22 cellular contexts compared by ENCODE assay signal in genomic region chr14:92800525-92800924, GRCh38. TPM values are rescaled to one million over a fixed set of nuclear protein-coding genes. Genes with fewer than 3 reads are reported as not detected.
DNase-seq lines count a peak whose midpoint lies in the region; ATAC-seq, FAIRE-seq and TF ChIP-seq lines count a peak whose summit lies in the region.
"Had no signal": no experiment of that assay in that cellular context is flagged by ENCODE, and none has a peak within 500 bp of the region (broad histone marks: within the 10 kb centered on the region; RNA-seq: fewer than 3 reads in every experiment).

No MANE protein-coding gene starts in this region.

- H3F3A ChIP-seq in SK-N-SH (replicated peaks; ENCODE audit: insufficient read depth) = no peaks in the 10 kb centered on the region
- H3F3A ChIP-seq in Loucy (ENCODE audit: low read depth) = 0 out of 2 replicates have a peak, but pooled peaks cover 4% of the 10 kb centered on the region

- CTCF ChIA-PET in SK-N-SH (lab: Yijun Ruan, JAX) = no interaction called here

- H3K9me3 Mint-ChIP-seq in effector memory CD8-positive, alpha-beta T cell = no peaks in the 10 kb centered on the region
- H3K9me3 Mint-ChIP-seq: activated CD8-positive, alpha-beta T cell treated with anti-CD3 and anti-CD28 coated beads for 36 hours; activated T-helper 2 cell treated with anti-CD3 and anti-CD28 coated beads, Interferon-gamma antibody, Interleukin-2, Interleukin-4, amounts not matched to agents 10 μg/mL and 5 μg/mL and 100 μg/mL, durations not matched to agents 14 hours and 24 hours and 36 hours had no signal

- no peak overlapping the region for H3K27ac ChIP-seq in SK-N-SH (ENCODE audit: low read depth in 2 of 2, low read length in 1 of 2)
- H3K27ac ChIP-seq: 22Rv1, RWPE1, skin epidermis, thoracic aorta had no signal

- no peak for DNase-seq in SK-N-SH
- DNase-seq in effector memory CD8-positive, alpha-beta T cell = no peak
- no peak for DNase-seq in GM19239 (ENCODE audit: insufficient read length, low spot score)
- no peak for DNase-seq in middle frontal gyrus (ENCODE audit: extremely low spot score, low spot score)
- no peak for DNase-seq in Right ventricle myocardium inferior (ENCODE audit: missing footprints)
- DNase-seq: activated CD8-positive, alpha-beta T cell treated with anti-CD3 and anti-CD28 coated beads for 36 hours; heart right ventricle; islet precursor cell; MG63; NCI-H1694; NCI-H2227 treated with DMSO at 0.1 percent for 48 hours; NK-92 treated with Interleukin-12 subunit alpha and Interleukin-12 subunit beta, amount 100 ng/mL, for 24 hours; stimulated activated CD4-positive, alpha-beta T cell treated with anti-CD3 and anti-CD28 coated beads, Interleukin-4, amount 100 ng/mL, for 24 hours had no signal

- peaks cover 32 to 47% of the 10 kb centered on the region in 2 donors for H3K4me1 Mint-ChIP-seq in effector memory CD8-positive, alpha-beta T cell (ENCODE audit: low read depth in 2 of 2)

- TF ChIP-seq EP300 in SK-N-SH (IDR thresholded peaks at IDR 0.05; ENCODE audit: borderline replicate concordance in 1 of 2, low read depth in 1 of 2, low read length in 1 of 2) = no peak

- H3K9me2 ChIP-seq in SK-N-SH = no peaks in the 10 kb centered on the region
- no peaks in the 10 kb centered on the region for H3K9me2 ChIP-seq in Loucy (replicated peaks; ENCODE audit: low read depth, low read length)

- H3K36me3 Mint-ChIP-seq in effector memory CD8-positive, alpha-beta T cell (ENCODE audit: insufficient read depth) = peaks cover 47% of the 10 kb centered on the region

- WGBS in SK-N-SH (ENCODE audit: low lambda C conversion rate) = 69% methylated on average over 3 of the region's 3 CpGs

- H3K27ac Mint-ChIP-seq in effector memory CD8-positive, alpha-beta T cell = peak overlapping the region; percentile 3 to 16

- no peak for ATAC-seq in SK-N-SH treated with all-trans-retinoic acid at 6 μM for 48 hours
- ATAC-seq in effector memory CD8-positive, alpha-beta T cell (replicated peaks) = no peak
- ATAC-seq in Right ventricle myocardium inferior = no peak
- ATAC-seq: activated CD8-positive, alpha-beta T cell treated with anti-CD3 and anti-CD28 coated beads for 36 hours; heart right ventricle had no signal

- H3K9me3 ChIP-seq in SK-N-SH (no peaks in the 10 kb centered on the region), Loucy (ENCODE audit: insufficient read depth, low read depth, low read length) (no peaks in the 10 kb centered on the region), skeletal muscle satellite cell (replicated peaks; ENCODE audit: low read length) (no peaks in the 10 kb centered on the region)
- H3K9me3 ChIP-seq: heart right ventricle, MG63, thoracic aorta had no signal

- H3K4me1 ChIP-seq in SK-N-SH (ENCODE audit: control insufficient read depth in 1 of 2, insufficient read depth in 2 of 2, low read depth in 1 of 2, low read length in 1 of 2) (peaks cover 4 to 11% of the 10 kb centered on the region in 2 experiments; a peak in 3 of 4 replicates), Loucy (ENCODE audit: insufficient read depth, low read length, poor library complexity, severe bottlenecking) (peaks cover 51% of the 10 kb centered on the region), skeletal muscle satellite cell (ENCODE audit: control insufficient read depth, insufficient read depth, low read length) (peaks cover 10% of the 10 kb centered on the region)

- H3K36me3 ChIP-seq in SK-N-SH (replicated peaks in 1 of 2; ENCODE audit: control insufficient read depth in 1 of 2, insufficient read depth in 2 of 2, low read length in 1 of 2) (peaks cover 31 to 39% of the 10 kb centered on the region in 2 experiments), Loucy (ENCODE audit: insufficient read depth, low read length) (peaks cover 16% of the 10 kb centered on the region), skeletal muscle satellite cell (ENCODE audit: insufficient read depth, low read length) (peaks cover 35% of the 10 kb centered on the region)

- peak overlapping the region in 1 of 2 donors; percentile 55 for H3K4me3 Mint-ChIP-seq in effector memory CD8-positive, alpha-beta T cell
- H3K4me3 Mint-ChIP-seq: activated CD8-positive, alpha-beta T cell treated with anti-CD3 and anti-CD28 coated beads for 36 hours had no signal

- intact Hi-C loops in Right ventricle myocardium inferior (cut with DNase I) = no loop called here

- H4K20me1 ChIP-seq in SK-N-SH (ENCODE audit: insufficient read depth) = peaks cover 40% of the 10 kb centered on the region
- H4K20me1 ChIP-seq in Loucy (ENCODE audit: insufficient read depth, low read length, poor library complexity, severe bottlenecking) = peaks cover 11% of the 10 kb centered on the region

- H3K4me3 ChIP-seq in SK-N-SH (ENCODE audit: low read depth in 2 of 2, low read length in 1 of 2) = no peak overlapping the region
- peak overlapping the region; percentile 27 for H3K4me3 ChIP-seq in Loucy (ENCODE audit: low read length, poor library complexity, severe bottlenecking)
- H3K4me3 ChIP-seq in skeletal muscle satellite cell (ENCODE audit: low read length) = no peak overlapping the region
- H3K4me3 ChIP-seq: heart right ventricle, MG63, skin epidermis had no signal

- POLR2A ChIA-PET in SK-N-SH (lab: Yijun Ruan, JAX) = no interaction called here

- no peak for TF ChIP-seq RAD21 in SK-N-SH (IDR thresholded peaks at IDR 0.05; ENCODE audit: low read length)

- TF ChIP-seq CTCF in SK-N-SH (IDR thresholded peaks at IDR 0.05) = no peak
- no peak for TF ChIP-seq CTCF in Loucy (conservative IDR thresholded peaks at IDR 0.05; ENCODE audit: low read length)

- H2AFZ ChIP-seq in SK-N-SH (ENCODE audit: low read depth) (no peak overlapping the region), Loucy (ENCODE audit: low read length) (no peak overlapping the region)

- no peaks in the 10 kb centered on the region for H3K27me3 Mint-ChIP-seq in effector memory CD8-positive, alpha-beta T cell
- H3K27me3 Mint-ChIP-seq: activated CD8-positive, alpha-beta T cell treated with anti-CD3 and anti-CD28 coated beads for 36 hours had no signal

- peak overlapping the region; percentile 23 for H3K4me2 ChIP-seq in SK-N-SH
- peak overlapping the region; percentile 59 for H3K4me2 ChIP-seq in Loucy (ENCODE audit: low read depth, low read length, poor library complexity, severe bottlenecking)
- H3K4me2 ChIP-seq in skeletal muscle satellite cell (ENCODE audit: low read length) = peak overlapping the region; percentile 31

- H3K79me2 ChIP-seq in SK-N-SH (ENCODE audit: insufficient read depth) (peaks cover 96% of the 10 kb centered on the region), Loucy (ENCODE audit: insufficient read depth, low read length) (peaks cover 43% of the 10 kb centered on the region)

- no peak for FAIRE-seq in GM19239 (lab: Jason Lieb, UNC)
- FAIRE-seq: H1 had no signal

- H3K9ac ChIP-seq in SK-N-SH (no peak overlapping the region), Loucy (ENCODE audit: low read depth, low read length, poor library complexity, severe bottlenecking) (no peak overlapping the region), skeletal muscle satellite cell (ENCODE audit: low read depth, low read length) (no peak overlapping the region)

- H3K27me3 ChIP-seq in SK-N-SH (ENCODE audit: insufficient read depth) (no peaks in the 10 kb centered on the region), Loucy (ENCODE audit: insufficient read depth, low read length, poor library complexity, severe bottlenecking) (no peaks in the 10 kb centered on the region), skeletal muscle satellite cell (ENCODE audit: control insufficient read depth, insufficient read depth, low read length) (no peaks in the 10 kb centered on the region)
- H3K27me3 ChIP-seq: heart right ventricle, MG63 had no signal

TF ChIP-seq in SK-N-SH, 30 proteins besides CTCF, POLR2A, EP300 and RAD21 (continues in another document):
- TF ChIP-seq RCOR1 (IDR thresholded peaks at IDR 0.05; ENCODE audit: low read length) (no peak), SMC3 (IDR thresholded peaks at IDR 0.05; ENCODE audit: low read depth, low read length) (no peak), PBX3 (IDR thresholded peaks at IDR 0.05) (no peak), TEAD4 (IDR thresholded peaks at IDR 0.05; ENCODE audit: borderline replicate concordance, insufficient read depth) (no peak), YY1 (IDR thresholded peaks at IDR 0.05; ENCODE audit: low read depth) (no peak), ELF1 (IDR thresholded peaks at IDR 0.05) (no peak)

TF ChIP-seq in SK-N-SH treated with all-trans-retinoic acid at 6 μM for 48 hours, 23 proteins besides CTCF, POLR2A, EP300 and RAD21 (continues in another document):
- TF ChIP-seq CSDC2 (CRISPR knock-in tag; IDR thresholded peaks at IDR 0.05) (no peak), ZNF565 (CRISPR knock-in tag; conservative IDR thresholded peaks at IDR 0.05; ENCODE audit: low read depth) (no peak), ARNTL (CRISPR knock-in tag; IDR thresholded peaks at IDR 0.05; ENCODE audit: borderline replicate concordance, low read depth) (no peak), ZNF70 (CRISPR knock-in tag; IDR thresholded peaks at IDR 0.05) (no peak), CSRNP3 (CRISPR knock-in tag; IDR thresholded peaks at IDR 0.05) (no peak), TOX (CRISPR knock-in tag; IDR thresholded peaks at IDR 0.05; ENCODE audit: borderline replicate concordance) (no peak), ZFP30 (CRISPR knock-in tag; IDR thresholded peaks at IDR 0.05) (no peak), ZNF8 (CRISPR knock-in tag; IDR thresholded peaks at IDR 0.05) (no peak), ISL1 (CRISPR knock-in tag; IDR thresholded peaks at IDR 0.05) (no peak), GLIS3 (CRISPR knock-in tag; IDR thresholded peaks at IDR 0.05) (no peak), ZFP3 (CRISPR knock-in tag; IDR thresholded peaks at IDR 0.05) (no peak)

RNA-seq across cellular contexts. Expression of gene GOLGA5, which starts 6.4 kb away (rescaled TPM):
- 25.6 and 29.1 TPM in 2 replicates for polyA plus RNA-seq in SK-N-SH (2012; rRNA removed)
- 38.9 and 48.7 TPM in 2 replicates for polyA plus RNA-seq in SK-N-SH (2012; cell fraction: cytosol; rRNA removed)
- polyA plus RNA-seq in SK-N-SH (2012; cell fraction: nucleus; rRNA removed) = 10.3 and 18.0 TPM in 2 replicates
- total RNA-seq in skeletal muscle satellite cell (2012; rRNA removed) = 43.6 and 44.1 TPM in 2 replicates
- total RNA-seq in Right ventricle myocardium inferior = 18.9 TPM

RNA-seq across cellular contexts. Expression of gene LGMN, which starts 52.1 kb away (rescaled TPM):
- 76.3 and 86.4 TPM in 2 replicates for polyA plus RNA-seq in SK-N-SH (2012; rRNA removed)
- polyA plus RNA-seq in SK-N-SH (2012; cell fraction: cytosol; rRNA removed) = 52.6 and 71.0 TPM in 2 replicates
- 57.5 and 80.2 TPM in 2 replicates for polyA plus RNA-seq in SK-N-SH (2012; cell fraction: nucleus; rRNA removed)
- total RNA-seq in skeletal muscle satellite cell (2012; rRNA removed) = 42.6 and 62.5 TPM in 2 replicates
- 122 TPM for total RNA-seq in Right ventricle myocardium inferior
